Comparison of ENCODE assay signal across 1 cellular context in the genomic region with DNA sequence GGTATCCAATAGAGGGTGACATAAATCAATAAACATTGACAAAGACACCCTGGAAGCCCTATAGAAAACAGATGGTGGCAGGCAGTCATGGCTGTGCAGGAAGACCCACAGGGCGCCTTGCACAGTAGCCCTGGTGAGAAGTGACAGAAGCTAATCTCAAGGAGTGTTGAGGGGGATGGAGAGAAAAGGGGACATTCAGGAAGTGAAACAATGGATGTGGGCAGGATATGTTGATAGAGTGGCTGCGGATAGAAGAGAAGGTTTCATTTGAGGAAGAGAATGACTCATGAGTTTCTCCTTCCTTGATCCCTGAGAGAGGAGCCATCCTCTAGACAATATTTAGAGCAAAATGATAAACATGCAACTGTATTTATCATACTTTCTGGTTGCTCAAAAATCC.
TF ChIP-seq lines count a peak whose summit lies in the region.

No MANE protein-coding gene starts in this region.

TF ChIP-seq in GM23338, 12 proteins besides CTCF, POLR2A, EP300 and RAD21 (continued from another document):
- TF ChIP-seq, protein P1, sequence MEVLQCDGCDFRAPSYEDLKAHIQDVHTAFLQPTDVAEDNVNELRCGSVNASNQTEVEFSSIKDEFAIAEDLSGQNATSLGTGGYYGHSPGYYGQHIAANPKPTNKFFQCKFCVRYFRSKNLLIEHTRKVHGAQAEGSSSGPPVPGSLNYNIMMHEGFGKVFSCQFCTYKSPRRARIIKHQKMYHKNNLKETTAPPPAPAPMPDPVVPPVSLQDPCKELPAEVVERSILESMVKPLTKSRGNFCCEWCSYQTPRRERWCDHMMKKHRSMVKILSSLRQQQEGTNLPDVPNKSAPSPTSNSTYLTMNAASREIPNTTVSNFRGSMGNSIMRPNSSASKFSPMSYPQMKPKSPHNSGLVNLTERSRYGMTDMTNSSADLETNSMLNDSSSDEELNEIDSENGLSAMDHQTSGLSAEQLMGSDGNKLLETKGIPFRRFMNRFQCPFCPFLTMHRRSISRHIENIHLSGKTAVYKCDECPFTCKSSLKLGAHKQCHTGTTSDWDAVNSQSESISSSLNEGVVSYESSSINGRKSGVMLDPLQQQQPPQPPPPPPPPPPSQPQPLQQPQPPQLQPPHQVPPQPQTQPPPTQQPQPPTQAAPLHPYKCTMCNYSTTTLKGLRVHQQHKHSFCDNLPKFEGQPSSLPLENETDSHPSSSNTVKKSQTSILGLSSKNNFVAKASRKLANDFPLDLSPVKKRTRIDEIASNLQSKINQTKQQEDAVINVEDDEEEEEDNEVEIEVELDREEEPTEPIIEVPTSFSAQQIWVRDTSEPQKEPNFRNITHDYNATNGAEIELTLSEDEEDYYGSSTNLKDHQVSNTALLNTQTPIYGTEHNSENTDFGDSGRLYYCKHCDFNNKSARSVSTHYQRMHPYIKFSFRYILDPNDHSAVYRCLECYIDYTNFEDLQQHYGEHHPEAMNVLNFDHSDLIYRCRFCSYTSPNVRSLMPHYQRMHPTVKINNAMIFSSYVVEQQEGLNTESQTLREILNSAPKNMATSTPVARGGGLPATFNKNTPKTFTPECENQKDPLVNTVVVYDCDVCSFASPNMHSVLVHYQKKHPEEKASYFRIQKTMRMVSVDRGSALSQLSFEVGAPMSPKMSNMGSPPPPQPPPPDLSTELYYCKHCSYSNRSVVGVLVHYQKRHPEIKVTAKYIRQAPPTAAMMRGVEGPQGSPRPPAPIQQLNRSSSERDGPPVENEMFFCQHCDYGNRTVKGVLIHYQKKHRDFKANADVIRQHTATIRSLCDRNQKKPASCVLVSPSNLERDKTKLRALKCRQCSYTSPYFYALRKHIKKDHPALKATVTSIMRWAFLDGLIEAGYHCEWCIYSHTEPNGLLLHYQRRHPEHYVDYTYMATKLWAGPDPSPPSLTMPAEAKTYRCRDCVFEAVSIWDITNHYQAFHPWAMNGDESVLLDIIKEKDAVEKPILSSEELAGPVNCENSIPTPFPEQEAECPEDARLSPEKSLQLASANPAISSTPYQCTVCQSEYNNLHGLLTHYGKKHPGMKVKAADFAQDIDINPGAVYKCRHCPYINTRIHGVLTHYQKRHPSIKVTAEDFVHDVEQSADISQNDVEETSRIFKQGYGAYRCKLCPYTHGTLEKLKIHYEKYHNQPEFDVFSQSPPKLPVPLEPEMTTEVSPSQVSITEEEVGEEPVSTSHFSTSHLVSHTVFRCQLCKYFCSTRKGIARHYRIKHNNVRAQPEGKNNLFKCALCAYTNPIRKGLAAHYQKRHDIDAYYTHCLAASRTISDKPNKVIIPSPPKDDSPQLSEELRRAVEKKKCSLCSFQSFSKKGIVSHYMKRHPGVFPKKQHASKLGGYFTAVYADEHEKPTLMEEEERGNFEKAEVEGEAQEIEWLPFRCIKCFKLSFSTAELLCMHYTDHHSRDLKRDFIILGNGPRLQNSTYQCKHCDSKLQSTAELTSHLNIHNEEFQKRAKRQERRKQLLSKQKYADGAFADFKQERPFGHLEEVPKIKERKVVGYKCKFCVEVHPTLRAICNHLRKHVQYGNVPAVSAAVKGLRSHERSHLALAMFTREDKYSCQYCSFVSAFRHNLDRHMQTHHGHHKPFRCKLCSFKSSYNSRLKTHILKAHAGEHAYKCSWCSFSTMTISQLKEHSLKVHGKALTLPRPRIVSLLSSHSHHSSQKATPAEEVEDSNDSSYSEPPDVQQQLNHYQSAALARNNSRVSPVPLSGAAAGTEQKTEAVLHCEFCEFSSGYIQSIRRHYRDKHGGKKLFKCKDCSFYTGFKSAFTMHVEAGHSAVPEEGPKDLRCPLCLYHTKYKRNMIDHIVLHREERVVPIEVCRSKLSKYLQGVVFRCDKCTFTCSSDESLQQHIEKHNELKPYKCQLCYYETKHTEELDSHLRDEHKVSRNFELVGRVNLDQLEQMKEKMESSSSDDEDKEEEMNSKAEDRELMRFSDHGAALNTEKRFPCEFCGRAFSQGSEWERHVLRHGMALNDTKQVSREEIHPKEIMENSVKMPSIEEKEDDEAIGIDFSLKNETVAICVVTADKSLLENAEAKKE (CRISPR knock-in tag; IDR thresholded peaks at IDR 0.05), result no peak
- TF ChIP-seq REST (IDR thresholded peaks at IDR 0.05; ENCODE audit: unreplicated experiment), result no peak
- TF ChIP-seq CREB1 (CRISPR knock-in tag; IDR thresholded peaks at IDR 0.05; ENCODE audit: low read depth), result no peak
- TF ChIP-seq EZH2 (IDR thresholded peaks at IDR 0.05; ENCODE audit: low read depth, unreplicated experiment), result no peak
